1 cellular context compared by ENCODE assay signal in the genomic region with DNA sequence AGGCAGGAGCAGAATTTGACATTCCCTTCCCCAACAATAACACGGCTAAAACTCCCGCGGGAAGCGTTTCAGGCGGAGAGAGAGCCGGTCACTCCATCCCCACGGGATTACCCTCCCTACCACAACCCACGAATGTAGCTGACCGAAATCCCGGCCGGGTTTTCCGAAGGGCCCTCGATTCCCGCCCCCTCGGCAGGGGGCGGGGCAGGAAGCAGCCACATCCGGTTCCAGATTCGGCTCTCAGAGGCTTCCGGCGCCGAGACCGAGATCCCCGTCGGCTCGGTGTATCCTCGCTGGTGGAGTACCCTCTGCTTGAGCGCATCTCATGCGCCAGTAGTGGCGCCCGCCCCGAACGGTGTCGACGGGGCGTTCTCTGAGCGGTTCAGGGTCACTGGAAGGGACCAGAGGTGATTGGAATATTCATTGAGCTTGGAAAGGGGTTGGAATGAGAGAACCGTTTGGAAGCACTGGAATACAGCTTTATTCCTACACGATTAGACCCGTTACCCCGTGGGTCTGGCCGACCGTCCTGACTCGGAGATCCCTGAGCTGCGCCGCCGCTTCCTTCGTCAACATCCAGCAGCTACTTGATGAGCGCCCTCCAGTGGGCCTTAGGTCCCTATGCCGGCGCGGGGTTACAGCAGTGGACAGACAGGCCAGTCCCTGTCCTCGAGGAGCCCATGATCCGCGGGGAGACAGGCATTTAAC.
TF ChIP-seq lines count a peak whose summit lies in the region.

No MANE protein-coding gene starts in this region.

TF ChIP-seq in HepG2, 621 proteins besides CTCF, POLR2A, EP300 and RAD21 (continued from another document and continues in another):
- peak; percentile 46; the same call in 1 of the 2 replicates for TF ChIP-seq ZNF281 (CRISPR knock-in tag; IDR thresholded peaks at IDR 0.05; ENCODE audit: borderline replicate concordance)
- no peak for TF ChIP-seq HNRNPK (IDR thresholded peaks at IDR 0.05; ENCODE audit: low read depth, low read length, poor library complexity, severe bottlenecking)
- no peak for TF ChIP-seq ZBTB34 (CRISPR knock-in tag; IDR thresholded peaks at IDR 0.05)
- no peak for TF ChIP-seq ZSCAN12 (CRISPR knock-in tag; IDR thresholded peaks at IDR 0.05)
- TF ChIP-seq, protein P1, sequence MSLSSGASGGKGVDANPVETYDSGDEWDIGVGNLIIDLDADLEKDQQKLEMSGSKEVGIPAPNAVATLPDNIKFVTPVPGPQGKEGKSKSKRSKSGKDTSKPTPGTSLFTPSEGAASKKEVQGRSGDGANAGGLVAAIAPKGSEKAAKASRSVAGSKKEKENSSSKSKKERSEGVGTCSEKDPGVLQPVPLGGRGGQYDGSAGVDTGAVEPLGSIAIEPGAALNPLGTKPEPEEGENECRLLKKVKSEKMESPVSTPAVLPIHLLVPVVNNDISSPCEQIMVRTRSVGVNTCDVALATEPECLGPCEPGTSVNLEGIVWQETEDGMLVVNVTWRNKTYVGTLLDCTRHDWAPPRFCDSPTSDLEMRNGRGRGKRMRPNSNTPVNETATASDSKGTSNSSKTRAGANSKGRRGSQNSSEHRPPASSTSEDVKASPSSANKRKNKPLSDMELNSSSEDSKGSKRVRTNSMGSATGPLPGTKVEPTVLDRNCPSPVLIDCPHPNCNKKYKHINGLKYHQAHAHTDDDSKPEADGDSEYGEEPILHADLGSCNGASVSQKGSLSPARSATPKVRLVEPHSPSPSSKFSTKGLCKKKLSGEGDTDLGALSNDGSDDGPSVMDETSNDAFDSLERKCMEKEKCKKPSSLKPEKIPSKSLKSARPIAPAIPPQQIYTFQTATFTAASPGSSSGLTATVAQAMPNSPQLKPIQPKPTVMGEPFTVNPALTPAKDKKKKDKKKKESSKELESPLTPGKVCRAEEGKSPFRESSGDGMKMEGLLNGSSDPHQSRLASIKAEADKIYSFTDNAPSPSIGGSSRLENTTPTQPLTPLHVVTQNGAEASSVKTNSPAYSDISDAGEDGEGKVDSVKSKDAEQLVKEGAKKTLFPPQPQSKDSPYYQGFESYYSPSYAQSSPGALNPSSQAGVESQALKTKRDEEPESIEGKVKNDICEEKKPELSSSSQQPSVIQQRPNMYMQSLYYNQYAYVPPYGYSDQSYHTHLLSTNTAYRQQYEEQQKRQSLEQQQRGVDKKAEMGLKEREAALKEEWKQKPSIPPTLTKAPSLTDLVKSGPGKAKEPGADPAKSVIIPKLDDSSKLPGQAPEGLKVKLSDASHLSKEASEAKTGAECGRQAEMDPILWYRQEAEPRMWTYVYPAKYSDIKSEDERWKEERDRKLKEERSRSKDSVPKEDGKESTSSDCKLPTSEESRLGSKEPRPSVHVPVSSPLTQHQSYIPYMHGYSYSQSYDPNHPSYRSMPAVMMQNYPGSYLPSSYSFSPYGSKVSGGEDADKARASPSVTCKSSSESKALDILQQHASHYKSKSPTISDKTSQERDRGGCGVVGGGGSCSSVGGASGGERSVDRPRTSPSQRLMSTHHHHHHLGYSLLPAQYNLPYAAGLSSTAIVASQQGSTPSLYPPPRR (CRISPR knock-in tag; IDR thresholded peaks at IDR 0.05; ENCODE audit: borderline replicate concordance), result no peak; the same call in 1 of the 2 replicates
- peak; percentile 66; the same call in 1 of the 2 replicates for TF ChIP-seq MIER3 (CRISPR knock-in tag; IDR thresholded peaks at IDR 0.05; ENCODE audit: borderline replicate concordance)
- no peak for TF ChIP-seq ZNF138 (CRISPR knock-in tag; IDR thresholded peaks at IDR 0.05; ENCODE audit: low read depth)
- TF ChIP-seq ZNF468 (CRISPR knock-in tag; IDR thresholded peaks at IDR 0.05), result peak; percentile 30; the same call in 1 of the 2 replicates
- TF ChIP-seq, protein P2, sequence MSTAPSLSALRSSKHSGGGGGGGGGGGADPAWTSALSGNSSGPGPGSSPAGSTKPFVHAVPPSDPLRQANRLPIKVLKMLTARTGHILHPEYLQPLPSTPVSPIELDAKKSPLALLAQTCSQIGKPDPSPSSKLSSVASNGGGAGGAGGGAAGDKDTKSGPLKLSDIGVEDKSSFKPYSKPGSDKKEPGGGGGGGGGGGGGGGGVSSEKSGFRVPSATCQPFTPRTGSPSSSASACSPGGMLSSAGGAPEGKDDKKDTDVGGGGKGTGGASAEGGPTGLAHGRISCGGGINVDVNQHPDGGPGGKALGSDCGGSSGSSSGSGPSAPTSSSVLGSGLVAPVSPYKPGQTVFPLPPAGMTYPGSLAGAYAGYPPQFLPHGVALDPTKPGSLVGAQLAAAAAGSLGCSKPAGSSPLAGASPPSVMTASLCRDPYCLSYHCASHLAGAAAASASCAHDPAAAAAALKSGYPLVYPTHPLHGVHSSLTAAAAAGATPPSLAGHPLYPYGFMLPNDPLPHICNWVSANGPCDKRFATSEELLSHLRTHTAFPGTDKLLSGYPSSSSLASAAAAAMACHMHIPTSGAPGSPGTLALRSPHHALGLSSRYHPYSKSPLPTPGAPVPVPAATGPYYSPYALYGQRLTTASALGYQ (CRISPR knock-in tag; IDR thresholded peaks at IDR 0.05), result no peak
- no peak for TF ChIP-seq NONO (IDR thresholded peaks at IDR 0.05)
- peak; percentile 70; the same call in 1 of the 2 replicates for TF ChIP-seq NONO (CRISPR knock-in tag; conservative IDR thresholded peaks at IDR 0.05)
- TF ChIP-seq ATF2 (CRISPR knock-in tag; IDR thresholded peaks at IDR 0.05), result peak; percentile 86
- TF ChIP-seq CC2D1A (CRISPR knock-in tag; IDR thresholded peaks at IDR 0.05), result no peak; the same call in 1 of the 2 replicates
- peak; percentile 97 for TF ChIP-seq AGO2 (optimal IDR thresholded peaks at IDR 0.05; ENCODE audit: low read depth, low read length)
- TF ChIP-seq ZBTB7A (CRISPR knock-in tag; IDR thresholded peaks at IDR 0.05), result peak; percentile 90
- no peak for TF ChIP-seq ZNF292 (CRISPR knock-in tag; IDR thresholded peaks at IDR 0.05; ENCODE audit: borderline replicate concordance, low read depth)
- peak; percentile 67; the same call in 1 of the 2 replicates for TF ChIP-seq ERF (CRISPR knock-in tag; IDR thresholded peaks at IDR 0.05)
- TF ChIP-seq KLF13 (CRISPR knock-in tag; IDR thresholded peaks at IDR 0.05), result no peak; the same call in 1 of the 2 replicates
- peak; percentile 66; the same call in 1 of the 2 replicates for TF ChIP-seq SALL2 (CRISPR knock-in tag; IDR thresholded peaks at IDR 0.05)
- TF ChIP-seq GPBP1L1 (CRISPR knock-in tag; IDR thresholded peaks at IDR 0.05), result no peak
- TF ChIP-seq TAF1 (CRISPR knock-in tag; IDR thresholded peaks at IDR 0.05), result peak; percentile 94
- no peak for TF ChIP-seq MNT (IDR thresholded peaks at IDR 0.05)
- TF ChIP-seq ZNF580 (CRISPR knock-in tag; IDR thresholded peaks at IDR 0.05; ENCODE audit: borderline replicate concordance, low read depth), result peak; percentile 83; the same call in 1 of the 2 replicates
- peak; percentile 94 for TF ChIP-seq ZNF274 (CRISPR knock-in tag; IDR thresholded peaks at IDR 0.05)
- TF ChIP-seq, protein P3, sequence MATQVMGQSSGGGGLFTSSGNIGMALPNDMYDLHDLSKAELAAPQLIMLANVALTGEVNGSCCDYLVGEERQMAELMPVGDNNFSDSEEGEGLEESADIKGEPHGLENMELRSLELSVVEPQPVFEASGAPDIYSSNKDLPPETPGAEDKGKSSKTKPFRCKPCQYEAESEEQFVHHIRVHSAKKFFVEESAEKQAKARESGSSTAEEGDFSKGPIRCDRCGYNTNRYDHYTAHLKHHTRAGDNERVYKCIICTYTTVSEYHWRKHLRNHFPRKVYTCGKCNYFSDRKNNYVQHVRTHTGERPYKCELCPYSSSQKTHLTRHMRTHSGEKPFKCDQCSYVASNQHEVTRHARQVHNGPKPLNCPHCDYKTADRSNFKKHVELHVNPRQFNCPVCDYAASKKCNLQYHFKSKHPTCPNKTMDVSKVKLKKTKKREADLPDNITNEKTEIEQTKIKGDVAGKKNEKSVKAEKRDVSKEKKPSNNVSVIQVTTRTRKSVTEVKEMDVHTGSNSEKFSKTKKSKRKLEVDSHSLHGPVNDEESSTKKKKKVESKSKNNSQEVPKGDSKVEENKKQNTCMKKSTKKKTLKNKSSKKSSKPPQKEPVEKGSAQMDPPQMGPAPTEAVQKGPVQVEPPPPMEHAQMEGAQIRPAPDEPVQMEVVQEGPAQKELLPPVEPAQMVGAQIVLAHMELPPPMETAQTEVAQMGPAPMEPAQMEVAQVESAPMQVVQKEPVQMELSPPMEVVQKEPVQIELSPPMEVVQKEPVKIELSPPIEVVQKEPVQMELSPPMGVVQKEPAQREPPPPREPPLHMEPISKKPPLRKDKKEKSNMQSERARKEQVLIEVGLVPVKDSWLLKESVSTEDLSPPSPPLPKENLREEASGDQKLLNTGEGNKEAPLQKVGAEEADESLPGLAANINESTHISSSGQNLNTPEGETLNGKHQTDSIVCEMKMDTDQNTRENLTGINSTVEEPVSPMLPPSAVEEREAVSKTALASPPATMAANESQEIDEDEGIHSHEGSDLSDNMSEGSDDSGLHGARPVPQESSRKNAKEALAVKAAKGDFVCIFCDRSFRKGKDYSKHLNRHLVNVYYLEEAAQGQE (IDR thresholded peaks at IDR 0.05; ENCODE audit: borderline replicate concordance in 1 of 2, low read depth in 1 of 2, low read length in 2 of 2), result peak in 1 of 2 experiments; percentile 45; a peak in 1 of 4 replicates
- TF ChIP-seq NFATC3 (CRISPR knock-in tag; IDR thresholded peaks at IDR 0.05), result no peak; the same call in 1 of the 2 replicates
